ENCODE assay signal across 8 cellular contexts in the genomic region with DNA sequence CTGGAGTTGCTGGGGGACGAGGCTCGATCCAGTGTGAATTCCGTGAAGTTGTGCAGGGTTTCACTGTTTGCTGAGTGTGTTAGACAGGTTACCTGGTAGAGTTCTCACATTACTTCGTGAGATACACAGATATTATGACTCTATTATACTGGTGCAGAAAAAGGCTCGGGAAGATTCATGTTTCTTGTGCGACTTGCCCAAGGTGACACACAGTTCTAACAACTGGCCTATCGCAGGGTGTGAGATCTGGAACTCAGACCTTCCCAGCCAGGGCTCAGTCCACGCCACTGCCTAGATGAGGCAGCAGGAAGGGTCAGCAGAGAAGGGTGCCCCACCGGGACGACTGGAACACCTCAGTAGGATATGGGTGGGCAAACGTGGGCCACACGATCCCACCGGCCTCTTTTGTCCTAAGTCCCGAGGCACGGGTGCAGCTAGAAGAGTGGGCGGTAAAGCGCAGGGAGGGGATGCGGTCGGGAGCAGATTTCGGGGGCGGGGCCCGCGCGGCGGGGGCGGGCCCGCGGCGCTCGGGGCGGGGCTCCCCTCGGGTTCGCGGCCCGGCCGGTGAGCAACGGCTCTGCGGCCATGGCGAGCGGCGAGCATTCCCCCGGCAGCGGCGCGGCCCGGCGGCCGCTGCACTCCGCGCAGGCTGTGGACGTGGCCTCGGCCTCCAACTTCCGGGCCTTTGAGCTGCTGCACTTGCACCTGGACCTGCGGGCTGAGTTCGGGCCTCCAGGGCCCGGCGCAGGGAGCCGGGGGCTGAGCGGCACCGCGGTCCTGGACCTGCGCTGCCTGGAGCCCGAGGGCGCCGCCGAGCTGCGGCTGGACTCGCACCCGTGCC. TPM values are rescaled to one million over a fixed set of nuclear protein-coding genes. Genes with fewer than 3 reads are reported as not detected.
DNase-seq lines count a peak whose midpoint lies in the region; ATAC-seq and TF ChIP-seq lines count a peak whose summit lies in the region.

A gene with protein sequence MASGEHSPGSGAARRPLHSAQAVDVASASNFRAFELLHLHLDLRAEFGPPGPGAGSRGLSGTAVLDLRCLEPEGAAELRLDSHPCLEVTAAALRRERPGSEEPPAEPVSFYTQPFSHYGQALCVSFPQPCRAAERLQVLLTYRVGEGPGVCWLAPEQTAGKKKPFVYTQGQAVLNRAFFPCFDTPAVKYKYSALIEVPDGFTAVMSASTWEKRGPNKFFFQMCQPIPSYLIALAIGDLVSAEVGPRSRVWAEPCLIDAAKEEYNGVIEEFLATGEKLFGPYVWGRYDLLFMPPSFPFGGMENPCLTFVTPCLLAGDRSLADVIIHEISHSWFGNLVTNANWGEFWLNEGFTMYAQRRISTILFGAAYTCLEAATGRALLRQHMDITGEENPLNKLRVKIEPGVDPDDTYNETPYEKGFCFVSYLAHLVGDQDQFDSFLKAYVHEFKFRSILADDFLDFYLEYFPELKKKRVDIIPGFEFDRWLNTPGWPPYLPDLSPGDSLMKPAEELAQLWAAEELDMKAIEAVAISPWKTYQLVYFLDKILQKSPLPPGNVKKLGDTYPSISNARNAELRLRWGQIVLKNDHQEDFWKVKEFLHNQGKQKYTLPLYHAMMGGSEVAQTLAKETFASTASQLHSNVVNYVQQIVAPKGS (plus strand): TSS at position 567 of the 841 bp plus-strand sequence. CDS start 19 bp downstream, at position 586.

- no peaks in the 10 kb centered on the region for H3K9me3 Mint-ChIP-seq in nephron progenitor cell
- H3K9me3 Mint-ChIP-seq in stimulated activated naive CD8-positive, alpha-beta T cell treated with anti-CD3 and anti-CD28 coated beads, Interleukin-15, amount 100 ng/mL, for 72 hours: no peaks in the 10 kb centered on the region

- peak within 1 kb of the TSS; percentile 93 to 99 (median 97) for H3K27ac ChIP-seq in Peyer's patch

- TF ChIP-seq CTCF in Peyer's patch (IDR thresholded peaks at IDR 0.05): no peak
- no peak for TF ChIP-seq CTCF in fibroblast of pulmonary artery (IDR thresholded peaks at IDR 0.05; ENCODE audit: low read length, missing control alignments)
- no peak for TF ChIP-seq CTCF in nephron progenitor cell (IDR thresholded peaks at IDR 0.05)

- peaks cover 6% of the 10 kb centered on the region for H3K27me3 Mint-ChIP-seq in nephron progenitor cell (ENCODE audit: low read depth, poor library complexity)
- peaks cover 10% of the 10 kb centered on the region for H3K27me3 Mint-ChIP-seq in stimulated activated naive CD8-positive, alpha-beta T cell treated with anti-CD3 and anti-CD28 coated beads, Interleukin-15, amount 100 ng/mL, for 72 hours

- peak within 1 kb of the TSS; percentile 99 for H3K27ac Mint-ChIP-seq in nephron progenitor cell
- peak within 1 kb of the TSS; percentile 88 to 98 for H3K27ac Mint-ChIP-seq in stimulated activated naive CD8-positive, alpha-beta T cell treated with anti-CD3 and anti-CD28 coated beads, Interleukin-15, amount 100 ng/mL, for 72 hours

- peak; percentile 52 to 76 for TF ChIP-seq POLR2A in Peyer's patch (IDR thresholded peaks at IDR 0.05)

- peak; percentile 25 for DNase-seq in CMK (ENCODE audit: low read depth)
- DNase-seq in GM19240 (ENCODE audit: insufficient read length, low spot score): peak; percentile 64
- peak; percentile 71 to 90 (median 89) for DNase-seq in Peyer's patch
- DNase-seq in activated T-helper 9 cell treated with anti-CD3 and anti-CD28 coated beads, Interleukin-2, amount 50 U/mL, for 16 hours (ENCODE audit: low read depth): peak; percentile 54
- peak; percentile 53 for DNase-seq in fibroblast of pulmonary artery (ENCODE audit: low read depth)
- peak; percentile 88 for DNase-seq in nephron progenitor cell
- DNase-seq in stimulated activated naive CD8-positive, alpha-beta T cell treated with anti-CD3 and anti-CD28 coated beads, Interleukin-15, amount 100 ng/mL, for 72 hours: peak; percentile 54 to 56

- peaks cover 32% of the 10 kb centered on the region for H3K4me1 Mint-ChIP-seq in nephron progenitor cell
- peaks cover 22% of the 10 kb centered on the region for H3K4me1 Mint-ChIP-seq in stimulated activated naive CD8-positive, alpha-beta T cell treated with anti-CD3 and anti-CD28 coated beads, Interleukin-15, amount 100 ng/mL, for 72 hours

- no peaks in the 10 kb centered on the region for H3K27me3 ChIP-seq in Peyer's patch

- H3K4me1 ChIP-seq in Peyer's patch: peaks cover 0 to 13% (median 0%) of the 10 kb centered on the region in 4 donors

- peak within 1 kb of the TSS; percentile 98 for H3K4me3 Mint-ChIP-seq in nephron progenitor cell
- peak within 1 kb of the TSS; percentile 90 to 94 for H3K4me3 Mint-ChIP-seq in stimulated activated naive CD8-positive, alpha-beta T cell treated with anti-CD3 and anti-CD28 coated beads, Interleukin-15, amount 100 ng/mL, for 72 hours

- ATAC-seq in HG03457 (IDR thresholded peaks at IDR 0.05; ENCODE audit: unreplicated experiment): peak; percentile 66
- peak; percentile 78 for ATAC-seq in stimulated activated naive CD8-positive, alpha-beta T cell treated with anti-CD3 and anti-CD28 coated beads, Interleukin-15, amount 100 ng/mL, for 72 hours

- H3K36me3 Mint-ChIP-seq in nephron progenitor cell (ENCODE audit: low read depth): no peaks in the 10 kb centered on the region

- H3K4me3 ChIP-seq in Peyer's patch (peak within 1 kb of the TSS; percentile 96 to 98 (median 98)), fibroblast of pulmonary artery (replicated peaks; ENCODE audit: low read depth, low read length) (peak within 1 kb of the TSS; percentile 81)

- H3K36me3 ChIP-seq in Peyer's patch: no peaks in the 10 kb centered on the region

- no peaks in the 10 kb centered on the region for H3K9me3 ChIP-seq in Peyer's patch

RNA-seq across cellular contexts. Expression of the gene that starts here (rescaled TPM):
- 100 to 1,000 TPM; 165 to 257 (median 204) TPM for total RNA-seq in Peyer's patch

Comparison
In these comparisons a context has a peak if more than half of its experiments do, and no peak if none do; other contexts are left out.
1. Peak in every context shown above with its lines: DNase-seq, ATAC-seq, H3K4me3 ChIP-seq and H3K27ac ChIP-seq.
2. DNase-seq: peak in every context shown above with its lines; median percentile 89 in Peyer's patch; 88 in nephron progenitor cell; 64 in GM19240; 55 in stimulated activated naive CD8-positive, alpha-beta T cell treated with anti-CD3 and anti-CD28 coated beads, Interleukin-15, amount 100 ng/mL, for 72 hours; 54 in activated T-helper 9 cell treated with anti-CD3 and anti-CD28 coated beads, Interleukin-2, amount 50 U/mL, for 16 hours; 53 in fibroblast of pulmonary artery; 25 in CMK.